12 cellular contexts compared by ENCODE assay signal in genomic region chr1:154170547-154171221, GRCh38. TPM values are rescaled to one million over a fixed set of nuclear protein-coding genes. Genes with fewer than 3 reads are reported as not detected.
A peak's percentile ranks its signal among the peaks of the same experiment; 100 is the strongest.
DNase-seq lines count a peak whose midpoint lies in the region; ATAC-seq and TF ChIP-seq lines count a peak whose summit lies in the region.
"Had no signal": no experiment of that assay in that cellular context is flagged by ENCODE, and none has a peak within 500 bp of the region (broad histone marks: within the 10 kb centered on the region; RNA-seq: fewer than 3 reads in every experiment).

No MANE protein-coding gene starts in this region.

- TF ChIP-seq POLR2A in HCT116 (IDR thresholded peaks at IDR 0.05; ENCODE audit: borderline replicate concordance, extremely low read depth, insufficient read depth, insufficient read length) = no peak

- TF ChIP-seq CTCF in HCT116 (IDR thresholded peaks at IDR 0.05 in 2 of 3, conservative IDR thresholded peaks at IDR 0.05 in 1 of 3; ENCODE audit: borderline replicate concordance in 1 of 3, insufficient read depth in 1 of 3, low read depth in 2 of 3, low read length in 2 of 3) = no peak
- no peak for TF ChIP-seq CTCF in foreskin keratinocyte (conservative IDR thresholded peaks at IDR 0.05)
- TF ChIP-seq CTCF in RWPE1 (conservative IDR thresholded peaks at IDR 0.05; ENCODE audit: low read depth) = no peak

- TF ChIP-seq RAD21 in HCT116 (IDR thresholded peaks at IDR 0.05; ENCODE audit: low read depth) = no peak

- H3K4me1 ChIP-seq in HCT116 (ENCODE audit: control insufficient read depth in 1 of 2, insufficient read depth in 2 of 2, low read length in 2 of 2) (no peaks in the 10 kb centered on the region), foreskin keratinocyte (no peaks in the 10 kb centered on the region)

- BruUV-seq in HCT116 (replicated peaks; lab: Mats Ljungman, UMichigan) = TSS peak; percentile 2

- H3K36me3 ChIP-seq in HCT116 (ENCODE audit: control insufficient read depth in 1 of 2, insufficient read depth in 2 of 2, low read length in 2 of 2) = peaks cover 67 to 83% of the 10 kb centered on the region in 2 experiments

- CTCF ChIA-PET in HCT116 (lab: Charles Lee) = no interaction called here
- CTCF ChIA-PET in RWPE1 (lab: Yijun Ruan, JAX) = no interaction called here

- H4K20me1 ChIP-seq in HCT116 (ENCODE audit: insufficient read depth) = peaks cover 15% of the 10 kb centered on the region; the same call in 1 of the 2 replicates

- DNase-seq in HCT116 (ENCODE audit: low read depth, low spot score) (no peak), foreskin keratinocyte (peak; percentile 12 to 23), RWPE1 (ENCODE audit: low spot score) (no peak), AG20443 (ENCODE audit: low spot score) (no peak)
- DNase-seq in activated CD8-positive, alpha-beta memory T cell treated with anti-CD3 and anti-CD28 coated beads, Interleukin-2, amount 50 U/mL, for 4 hours = peak; percentile 40
- peak; percentile 32 to 61 for DNase-seq in stimulated activated CD4-positive, alpha-beta T cell treated with anti-CD3 and anti-CD28 coated beads, Interleukin-4, amount 100 ng/mL, for 48 hours (ENCODE audit: low read depth in 2 of 2)

- H3K4me2 ChIP-seq in HCT116 (ENCODE audit: low read length) = no peak overlapping the region

- H3K27me3 ChIP-seq in HCT116 (ENCODE audit: insufficient read depth, low read length) = no peaks in the 10 kb centered on the region
- no peaks in the 10 kb centered on the region for H3K27me3 ChIP-seq in foreskin keratinocyte
- H3K27me3 ChIP-seq: Peyer's patch had no signal

- H2AFZ ChIP-seq in HCT116 (ENCODE audit: low read depth, low read length, poor library complexity, severe bottlenecking) = no peak overlapping the region

- H3K9me3 ChIP-seq in HCT116 (ENCODE audit: control insufficient read depth in 1 of 2, insufficient read depth in 1 of 2, low read depth in 1 of 2, low read length in 2 of 2) = no peaks in the 10 kb centered on the region
- H3K9me3 ChIP-seq: Peyer's patch had no signal

- H3K9me2 ChIP-seq in HCT116 (ENCODE audit: insufficient read depth) = no peaks in the 10 kb centered on the region

- intact Hi-C loops in HCT116 (cut with micrococcal nuclease) = no loop called here

- no peak for ATAC-seq in HCT116
- ATAC-seq in foreskin keratinocyte = no peak
- no peak for ATAC-seq in HG03432 (IDR thresholded peaks at IDR 0.05; ENCODE audit: unreplicated experiment)
- no peak for ATAC-seq in GM18520 (IDR thresholded peaks at IDR 0.05; ENCODE audit: unreplicated experiment)

- H3K27ac ChIP-seq in HCT116 (ENCODE audit: low read depth, low read length) = no peak overlapping the region
- H3K27ac ChIP-seq in foreskin keratinocyte = no peak overlapping the region
- H3K27ac ChIP-seq in RWPE1 = no peak overlapping the region
- H3K27ac ChIP-seq: Peyer's patch had no signal

- no peak overlapping the region for H3K9ac ChIP-seq in HCT116 (ENCODE audit: low read length)

- H3K4me3 ChIP-seq in HCT116 (replicated peaks in 1 of 2; ENCODE audit: low read depth in 1 of 2, low read length in 2 of 2) = no peak overlapping the region
- H3K4me3 ChIP-seq: Peyer's patch had no signal

- peaks cover 89% of the 10 kb centered on the region for H3K79me2 ChIP-seq in HCT116 (ENCODE audit: insufficient read depth, low read length)

- POLR2A ChIA-PET in HCT116 (lab: Charles Lee) = no interaction called here
- POLR2A ChIA-PET in RWPE1 (lab: Yijun Ruan, JAX; ENCODE audit: low non-redundant PET) = no interaction called here

- RAD21 ChIA-PET in HCT116 (lab: Charles Lee; ENCODE audit: low non-redundant PET in 1 of 2, low total read pairs in 2 of 2, uncharacterized antibody in 2 of 2, unreplicated experiment in 2 of 2) = no interaction called here

TF ChIP-seq in HCT116, 20 proteins besides CTCF, POLR2A, EP300 and RAD21:
- TF ChIP-seq YY1 (IDR thresholded peaks at IDR 0.05; ENCODE audit: extremely low read depth, insufficient replicate concordance, low read depth, low read length) (no peak), SRF (IDR thresholded peaks at IDR 0.05; ENCODE audit: low read depth) (no peak), ELF1 (IDR thresholded peaks at IDR 0.05; ENCODE audit: borderline replicate concordance, low read depth) (no peak)
TF ChIP-seq in HCT116: peak in this region for 0.

RNA-seq across cellular contexts. Expression of gene NUP210L, which starts 15.8 kb away (rescaled TPM):
- total RNA-seq in HCT116 (2021; ENCODE audit: unreplicated experiment) (0.10 TPM), foreskin keratinocyte (not detected in 2 replicates)
- 0.10 TPM in 1 of 2 replicates, not detected in the other for polyA plus RNA-seq in HCT116 (2012)
- polyA plus RNA-seq in foreskin keratinocyte = not detected in 2 replicates
- total RNA-seq: epithelial cell of proximal tubule, G401 had no signal
- polyA plus RNA-seq: liver had no signal

RNA-seq across cellular contexts. Expression of gene TPM3, which starts 21.2 kb away (rescaled TPM):
- total RNA-seq in HCT116 (2021; ENCODE audit: unreplicated experiment) (457 TPM), foreskin keratinocyte (529 and 545 TPM in 2 replicates)
- polyA plus RNA-seq in HCT116 (2012) = 283 and 300 TPM in 2 replicates
- 310 and 343 TPM in 2 replicates for polyA plus RNA-seq in foreskin keratinocyte

RNA-seq across cellular contexts. Expression of gene CFAP141, which starts 35.4 kb away (rescaled TPM):
- total RNA-seq in HCT116 (2021; ENCODE audit: unreplicated experiment) = not detected
- not detected in 2 replicates for polyA plus RNA-seq in HCT116 (2012)
- total RNA-seq in foreskin keratinocyte = not detected in 2 replicates
- not detected in 2 replicates for polyA plus RNA-seq in foreskin keratinocyte
- total RNA-seq: epithelial cell of proximal tubule, G401, liver, Peyer's patch had no signal
- polyA plus RNA-seq: liver had no signal

RNA-seq across cellular contexts. Expression of gene UBAP2L, which starts 50.1 kb away (rescaled TPM):
- total RNA-seq in HCT116 (2021; ENCODE audit: unreplicated experiment) = 189 TPM
- polyA plus RNA-seq in HCT116 (2012) = 105 and 106 TPM in 2 replicates
- 107 and 122 TPM in 2 replicates for total RNA-seq in foreskin keratinocyte
- polyA plus RNA-seq in foreskin keratinocyte = 79.5 and 90.4 TPM in 2 replicates

Comparison
In these comparisons a context has a peak if more than half of its experiments do, and no peak if none do; other contexts are left out.
1. DNase-seq: peak in activated CD8-positive, alpha-beta memory T cell treated with anti-CD3 and anti-CD28 coated beads, Interleukin-2, amount 50 U/mL, for 4 hours (single experiment), foreskin keratinocyte (2 of 2) and stimulated activated CD4-positive, alpha-beta T cell treated with anti-CD3 and anti-CD28 coated beads, Interleukin-4, amount 100 ng/mL, for 48 hours (2 of 2); none in HCT116 (single experiment), RWPE1 (single experiment) and AG20443 (single experiment).